ENCODE assay signal across 8 cellular contexts in genomic region chr9:70480405-70480980, GRCh38.
DNase-seq lines count a peak whose midpoint lies in the region; ATAC-seq and TF ChIP-seq lines count a peak whose summit lies in the region.

No MANE protein-coding gene starts in this region.

- H3K79me1 ChIP-seq in mesenchymal stem cell (replicated peaks; ENCODE audit: low read length, poor library complexity, severe bottlenecking): no peaks in the 10 kb centered on the region

- peak overlapping the region; percentile 83 for H3K9ac ChIP-seq in mesenchymal stem cell (ENCODE audit: low read length)

- no peak overlapping the region for H3K23ac ChIP-seq in mesenchymal stem cell (ENCODE audit: low read length in 2 of 2)

- H2BK12ac ChIP-seq in mesenchymal stem cell (ENCODE audit: low read length in 2 of 2): peak overlapping the region in 1 of 2 experiments; percentile 61

- no peaks in the 10 kb centered on the region for H3K36me3 ChIP-seq in mesenchymal stem cell (ENCODE audit: control insufficient read depth in 1 of 2, insufficient read depth in 2 of 2, low read depth in 1 of 2, low read length in 2 of 2)
- H3K36me3 ChIP-seq in tibial nerve: no peaks in the 10 kb centered on the region

- H4K91ac ChIP-seq in mesenchymal stem cell (ENCODE audit: low read length): no peak overlapping the region

- no peak overlapping the region for H3K4me2 ChIP-seq in mesenchymal stem cell (ENCODE audit: low read length, poor library complexity, severe bottlenecking)

- peak overlapping the region; percentile 35 for H4K8ac ChIP-seq in mesenchymal stem cell (ENCODE audit: low read length)

- H3K18ac ChIP-seq in mesenchymal stem cell (ENCODE audit: low read depth in 1 of 2, low read length in 2 of 2): peak overlapping the region; percentile 59 to 97

- H2AFZ ChIP-seq in mesenchymal stem cell (ENCODE audit: low read depth, low read length): no peak overlapping the region

- TF ChIP-seq CTCF in choroid plexus epithelial cell (conservative IDR thresholded peaks at IDR 0.05; ENCODE audit: low read depth, low read length): no peak
- peak in 1 of 5 experiments; percentile 48 for TF ChIP-seq CTCF in tibial nerve (IDR thresholded peaks at IDR 0.05)

- H3K9me3 ChIP-seq in mesenchymal stem cell (ENCODE audit: control insufficient read depth, low read length): no peaks in the 10 kb centered on the region
- H3K9me3 ChIP-seq in tibial nerve: no peaks in the 10 kb centered on the region

- H3K27me3 ChIP-seq in mesenchymal stem cell (ENCODE audit: control insufficient read depth in 1 of 2, insufficient read depth in 1 of 2, low read length in 2 of 2): no peaks in the 10 kb centered on the region
- H3K27me3 ChIP-seq in tibial nerve: no peaks in the 10 kb centered on the region

- TF ChIP-seq EP300 in tibial nerve (IDR thresholded peaks at IDR 0.05): peak; percentile 100

- H2AK5ac ChIP-seq in mesenchymal stem cell (ENCODE audit: low read length, severe bottlenecking): no peak overlapping the region

- H2BK120ac ChIP-seq in mesenchymal stem cell (ENCODE audit: low read depth, low read length): no peak overlapping the region

- no peak overlapping the region for H2BK5ac ChIP-seq in mesenchymal stem cell (ENCODE audit: low read depth, low read length, poor library complexity, severe bottlenecking)

- peak; percentile 23 to 66 for TF ChIP-seq POLR2A in tibial nerve (IDR thresholded peaks at IDR 0.05)

- ATAC-seq in GM19035 (IDR thresholded peaks at IDR 0.05; ENCODE audit: unreplicated experiment) (no peak), GM21526 (IDR thresholded peaks at IDR 0.05; ENCODE audit: low FRiP score, unreplicated experiment) (no peak)

- H3K27ac ChIP-seq in mesenchymal stem cell (ENCODE audit: low read length, poor library complexity, severe bottlenecking) (no peak overlapping the region), tibial nerve (peak overlapping the region; percentile 88 to 99 (median 95))

- no peak overlapping the region for H2BK15ac ChIP-seq in mesenchymal stem cell (ENCODE audit: low read depth, poor library complexity, severe bottlenecking)

- WGBS in mesenchymal stem cell: 10% methylated on average over 14 of the region's 15 CpGs
- WGBS in tibial nerve, 2 donors: 6 to 8% methylated on average over 15 of the region's 15 CpGs

- DNase-seq in NCI-H2107 (lab: John Stamatoyannopoulos, UW) (peak; percentile 50), choroid plexus epithelial cell (ENCODE audit: low read depth) (peak; percentile 99), mesenchymal stem cell (peak; percentile 99), tibial nerve (ENCODE audit: low spot score in 2 of 2) (peak; percentile 86)
- no peak for DNase-seq in activated CD4-positive, CD25-positive, alpha-beta regulatory T cell (lab: John Stamatoyannopoulos, UW)
- no peak for DNase-seq in activated CD4-positive, alpha-beta T cell treated with anti-CD3 and anti-CD28 coated beads for 1 hour

- H3K4me1 ChIP-seq in mesenchymal stem cell (ENCODE audit: control insufficient read depth, insufficient read depth, low read depth, low read length): peaks cover 10% of the 10 kb centered on the region
- H3K4me1 ChIP-seq in tibial nerve: peaks cover 15 to 96% (median 77%) of the 10 kb centered on the region in 4 donors

- peak overlapping the region in 1 of 2 experiments; percentile 21 for H3K4ac ChIP-seq in mesenchymal stem cell (ENCODE audit: low read depth in 1 of 2, low read length in 2 of 2)

- no peak overlapping the region for H3K4me3 ChIP-seq in choroid plexus epithelial cell (ENCODE audit: low read depth, low read length)
- H3K4me3 ChIP-seq in mesenchymal stem cell (ENCODE audit: insufficient read depth in 1 of 2, low read depth in 1 of 2, low read length in 2 of 2): peak overlapping the region in 1 of 2 experiments; percentile 57
- H3K4me3 ChIP-seq in tibial nerve: peak overlapping the region; percentile 3 to 13 (median 8)

- H3K14ac ChIP-seq in mesenchymal stem cell (ENCODE audit: low read length in 2 of 2): no peak overlapping the region

Comparison
In these comparisons a context has a peak if more than half of its experiments do, and no peak if none do; other contexts are left out.
1. DNase-seq: peak in NCI-H2107 (single experiment), choroid plexus epithelial cell (single experiment), mesenchymal stem cell (single experiment) and tibial nerve (2 of 2); none in activated CD4-positive, CD25-positive, alpha-beta regulatory T cell (0 of 4) and activated CD4-positive, alpha-beta T cell treated with anti-CD3 and anti-CD28 coated beads for 1 hour (single experiment).